In the genomic region with DNA sequence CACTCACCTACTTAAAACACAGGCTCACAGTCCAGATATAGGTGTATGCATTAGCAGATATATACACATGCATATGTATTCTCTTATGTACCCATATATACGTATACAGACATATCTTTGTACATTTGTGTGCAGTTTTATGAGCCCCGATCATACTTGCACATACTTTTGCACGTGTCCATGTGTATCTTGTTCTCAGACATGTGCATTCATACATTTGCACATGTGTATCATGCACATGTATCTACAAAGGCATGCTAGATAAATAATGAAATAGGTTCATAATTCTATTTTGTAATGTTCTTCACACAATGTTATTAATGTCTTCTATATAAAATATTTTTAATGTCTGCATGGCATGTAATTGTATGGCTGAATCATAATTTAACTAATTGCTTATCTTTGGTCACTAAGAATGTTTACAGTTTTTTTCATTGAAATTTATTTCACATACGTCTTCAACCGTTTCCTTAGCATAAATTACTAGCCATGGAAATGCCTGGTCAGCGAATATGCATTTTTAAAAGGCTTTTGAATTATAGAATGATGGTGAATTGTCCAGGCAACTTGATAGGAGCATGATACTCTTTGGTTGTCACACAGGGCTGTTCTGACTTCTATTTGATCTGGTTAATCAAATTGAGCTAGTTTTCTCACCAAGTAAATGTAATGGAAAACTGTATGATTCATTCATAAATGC, we compare ENCODE assay signal across 13 cellular contexts. TPM values are rescaled to one million over a fixed set of nuclear protein-coding genes. Genes with fewer than 3 reads are reported as not detected.
A peak's percentile ranks its signal among the peaks of the same experiment; 100 is the strongest.
DNase-seq lines count a peak whose midpoint lies in the region; ATAC-seq and TF ChIP-seq lines count a peak whose summit lies in the region.
"Had no signal": no experiment of that assay in that cellular context is flagged by ENCODE, and none has a peak within 500 bp of the region (broad histone marks: within the 10 kb centered on the region; RNA-seq: fewer than 3 reads in every experiment).

No MANE protein-coding gene starts in this region.

- H3K4me2 ChIP-seq in smooth muscle cell = peak overlapping the region; percentile 96

- no peaks in the 10 kb centered on the region for H3K27me3 ChIP-seq in Panc1 (ENCODE audit: control insufficient read depth, insufficient read depth, low read length)
- no peaks in the 10 kb centered on the region for H3K27me3 ChIP-seq in endocrine pancreas (ENCODE audit: control insufficient read depth, insufficient read depth, low read length)
- H3K27me3 ChIP-seq in smooth muscle cell (ENCODE audit: low read depth) = no peaks in the 10 kb centered on the region
- H3K27me3 ChIP-seq: heart right ventricle had no signal

- H3K9me3 ChIP-seq in Panc1 (ENCODE audit: control insufficient read depth, insufficient read depth, low read depth, low read length) (no peaks in the 10 kb centered on the region), endocrine pancreas (ENCODE audit: control insufficient read depth, low read length) (no peaks in the 10 kb centered on the region), smooth muscle cell (replicated peaks; ENCODE audit: low read depth) (no peaks in the 10 kb centered on the region)
- H3K9me3 ChIP-seq: heart right ventricle had no signal

- WGBS in smooth muscle cell (ENCODE audit: low lambda C conversion rate) = 95% methylated on average over 6 of the region's 6 CpGs

- CTCF ChIA-PET in activated CD4-positive, alpha-beta T cell treated with anti-CD3 and anti-CD28 coated beads, Interleukin-2, amount 10 ng/mL, durations not matched to agents 7 days and 5 days (lab: Charles Lee) = interaction anchor here (0.8 to 1.5 kb wide), 4 partner anchors 9 to 100 kb away, joined by 3 read pairs; no protein-coding TSS in a partner anchor
- CTCF ChIA-PET in Panc1 (lab: Charles Lee) = no interaction called here

- H3K27ac ChIP-seq in Panc1 (ENCODE audit: low read length) (peak overlapping the region; percentile 14; the same call in 1 of the 2 replicates), smooth muscle cell (ENCODE audit: low read depth) (no peak overlapping the region)

- H4K20me1 ChIP-seq in smooth muscle cell (ENCODE audit: low read depth) = peaks cover 68% of the 10 kb centered on the region

- H3K4me1 ChIP-seq in Panc1 (ENCODE audit: control insufficient read depth, insufficient read depth, low read length) (peaks cover 19% of the 10 kb centered on the region), endocrine pancreas (ENCODE audit: control insufficient read depth, insufficient read depth, low read length) (peaks cover 10% of the 10 kb centered on the region), smooth muscle cell (ENCODE audit: low read depth) (peaks cover 14% of the 10 kb centered on the region)

- H3K9me3 Mint-ChIP-seq in activated CD4-positive, alpha-beta T cell treated with anti-CD3 and anti-CD28 coated beads, Interleukin-2, amount 10 ng/mL, durations not matched to agents 7 days and 5 days = no peaks in the 10 kb centered on the region
- H3K9me3 Mint-ChIP-seq: memory B cell had no signal

- POLR2A ChIA-PET in activated CD4-positive, alpha-beta T cell treated with anti-CD3 and anti-CD28 coated beads, Interleukin-2, amount 10 ng/mL, durations not matched to agents 7 days and 5 days (lab: Charles Lee) = no interaction called here
- POLR2A ChIA-PET in Panc1 (lab: Charles Lee) = no interaction called here

- peak overlapping the region; percentile 60 for H3K27ac Mint-ChIP-seq in activated CD4-positive, alpha-beta T cell treated with anti-CD3 and anti-CD28 coated beads, Interleukin-2, amount 10 ng/mL, durations not matched to agents 7 days and 5 days
- H3K27ac Mint-ChIP-seq: memory B cell had no signal

- in situ Hi-C loops in Panc1 (cut with HindIII; ENCODE audit: low pct_unique_long_range_greater_than_20kb, low sequenced_read_pairs) = no loop called here

- no peak overlapping the region for H2AFZ ChIP-seq in smooth muscle cell (ENCODE audit: low read depth)

- peaks cover 36% of the 10 kb centered on the region for H3K36me3 Mint-ChIP-seq in activated CD4-positive, alpha-beta T cell treated with anti-CD3 and anti-CD28 coated beads, Interleukin-2, amount 10 ng/mL, durations not matched to agents 7 days and 5 days (ENCODE audit: low read depth)

- H3K4me3 ChIP-seq in Panc1 (ENCODE audit: low read depth in 2 of 2, low read length in 2 of 2) (no peak overlapping the region), endocrine pancreas (ENCODE audit: control insufficient read depth, insufficient read depth, low read length) (peak overlapping the region; percentile 95), smooth muscle cell (peak overlapping the region; percentile 82)

- H3K4me3 Mint-ChIP-seq in activated CD4-positive, alpha-beta T cell treated with anti-CD3 and anti-CD28 coated beads, Interleukin-2, amount 10 ng/mL, durations not matched to agents 7 days and 5 days = peak overlapping the region; percentile 91

- H3K79me2 ChIP-seq in smooth muscle cell (ENCODE audit: low read depth) = peaks cover 67% of the 10 kb centered on the region

- H3K27me3 Mint-ChIP-seq in activated CD4-positive, alpha-beta T cell treated with anti-CD3 and anti-CD28 coated beads, Interleukin-2, amount 10 ng/mL, durations not matched to agents 7 days and 5 days = no peaks in the 10 kb centered on the region
- H3K27me3 Mint-ChIP-seq: memory B cell had no signal

- no peak for DNase-seq in activated CD4-positive, alpha-beta T cell treated with anti-CD3 and anti-CD28 coated beads, Interleukin-2, amount 10 ng/mL, durations not matched to agents 7 days and 5 days
- DNase-seq in activated CD4-positive, alpha-beta T cell treated with anti-CD3 and anti-CD28 coated beads for 1 hour = no peak
- no peak for DNase-seq in Panc1 (ENCODE audit: low read depth, low spot score)
- no peak for DNase-seq in smooth muscle cell (lab: John Stamatoyannopoulos, UW; ENCODE audit: unreplicated experiment)
- no peak for DNase-seq in globus pallidus (ENCODE audit: low spot score)
- DNase-seq in nucleus accumbens (lab: John Stamatoyannopoulos, UW) = no peak
- no peak for DNase-seq in T1000 (lab: John Stamatoyannopoulos, UW)
- DNase-seq: activated effector memory CD4-positive, alpha-beta T cell treated with Interleukin-2 at 50 U/mL for 16 hours; heart right ventricle; NCI-H1436 treated with DMSO at 0.1 percent for 48 hours had no signal

- TF ChIP-seq CTCF in Panc1 (IDR thresholded peaks at IDR 0.05) (no peak), smooth muscle cell (IDR thresholded peaks at IDR 0.05; ENCODE audit: borderline replicate concordance, insufficient read depth, poor library complexity, severe bottlenecking) (no peak)

- BruUV-seq in Panc1 (replicated peaks; lab: Mats Ljungman, UMichigan) = no TSS peak

- H3K9ac ChIP-seq in endocrine pancreas (ENCODE audit: control insufficient read depth, insufficient read depth, low read length) = no peak overlapping the region
- H3K9ac ChIP-seq in smooth muscle cell (ENCODE audit: low read depth) = no peak overlapping the region

- intact Hi-C loops in Panc1 (cut with micrococcal nuclease; ENCODE audit: unreplicated experiment) = no loop called here

- H3K4me1 Mint-ChIP-seq in activated CD4-positive, alpha-beta T cell treated with anti-CD3 and anti-CD28 coated beads, Interleukin-2, amount 10 ng/mL, durations not matched to agents 7 days and 5 days = peaks cover 64% of the 10 kb centered on the region

- ATAC-seq in Panc1 = no peak
- ATAC-seq: heart right ventricle, sciatic nerve had no signal

- peaks cover 12% of the 10 kb centered on the region for H3F3A ChIP-seq in smooth muscle cell (ENCODE audit: low read depth)

- H3K36me3 ChIP-seq in Panc1 (ENCODE audit: control insufficient read depth, insufficient read depth, low read length) = no peaks in the 10 kb centered on the region; the same call in none of the 2 replicates
- H3K36me3 ChIP-seq in endocrine pancreas (ENCODE audit: control insufficient read depth, insufficient read depth, low read length) = no peaks in the 10 kb centered on the region
- H3K36me3 ChIP-seq in smooth muscle cell (ENCODE audit: low read depth) = no peaks in the 10 kb centered on the region
- H3K36me3 ChIP-seq: heart right ventricle had no signal

RNA-seq across cellular contexts. Expression of gene NDFIP1, which starts 2.6 kb away (rescaled TPM):
- total RNA-seq in activated CD4-positive, alpha-beta T cell treated with anti-CD3 and anti-CD28 coated beads, Interleukin-2, amount 10 ng/mL, durations not matched to agents 7 days and 5 days = 10 to 100 TPM; 65.2 to 70.2 TPM
- 40.9 TPM for total RNA-seq in Panc1 (2021; ENCODE audit: unreplicated experiment)
- 66.3 TPM for polyA plus RNA-seq in Panc1 (2012; ENCODE audit: insufficient read length)
- 71.6 and 76.6 TPM in 2 replicates for total RNA-seq in smooth muscle cell
- 41.6 and 44.5 TPM in 2 replicates for polyA plus RNA-seq in smooth muscle cell

Comparison
In these comparisons a context has a peak if more than half of its experiments do, and no peak if none do; other contexts are left out.
1. H3K4me3 ChIP-seq: peak in endocrine pancreas (single experiment) and smooth muscle cell (single experiment); none in Panc1 (0 of 2).